8 cellular contexts compared by ENCODE assay signal in genomic region chrX:152817082-152817744, GRCh38. TPM values are rescaled to one million over a fixed set of nuclear protein-coding genes. Genes with fewer than 3 reads are reported as not detected.
A peak's percentile ranks its signal among the peaks of the same experiment; 100 is the strongest.
DNase-seq lines count a peak whose midpoint lies in the region; ATAC-seq, FAIRE-seq and TF ChIP-seq lines count a peak whose summit lies in the region.

No MANE protein-coding gene starts in this region.

- TF ChIP-seq CTCF in esophagus squamous epithelium (IDR thresholded peaks at IDR 0.05) (peak in 5 of 6 experiments; percentile 13 to 40 (median 28)), spleen (IDR thresholded peaks at IDR 0.05 in 8 of 11, conservative IDR thresholded peaks at IDR 0.05 in 3 of 11) (peak in 3 of 11 experiments; percentile 11 to 25 (median 17))

- intact Hi-C loops in esophagus squamous epithelium (cut with DNase I), result no loop called here
- intact Hi-C loops in spleen (cut with DNase I; ENCODE audit: low total_unique reads), result no loop called here

- H3K4me1 ChIP-seq in esophagus squamous epithelium, result peaks cover 0 to 4% (median 0%) of the 10 kb centered on the region in 3 donors
- H3K4me1 ChIP-seq in small intestine (ENCODE audit: control insufficient read depth in 2 of 2, insufficient read depth in 1 of 2, low read depth in 1 of 2, low read length in 1 of 2), result no peaks in the 10 kb centered on the region
- no peaks in the 10 kb centered on the region for H3K4me1 ChIP-seq in spleen

- H3K27ac ChIP-seq in esophagus squamous epithelium (no peak overlapping the region), small intestine (ENCODE audit: low read depth in 1 of 2, low read length in 1 of 2) (peak overlapping the region in 1 of 2 donors; percentile 45), spleen (no peak overlapping the region)

- no peaks in the 10 kb centered on the region for H3K36me3 ChIP-seq in esophagus squamous epithelium
- no peaks in the 10 kb centered on the region for H3K36me3 ChIP-seq in small intestine (ENCODE audit: control insufficient read depth in 2 of 2, insufficient read depth in 2 of 2, low read length in 2 of 2)
- no peaks in the 10 kb centered on the region for H3K36me3 ChIP-seq in spleen

- TF ChIP-seq POLR2A in esophagus squamous epithelium (IDR thresholded peaks at IDR 0.05) (no peak), spleen (IDR thresholded peaks at IDR 0.05) (no peak)

- 11 to 24% methylated on average over 4 to 6 of the region's 6 CpGs for WGBS in esophagus squamous epithelium, 2 donors
- 7 to 19% (median 12%) methylated on average over 6 of the region's 6 CpGs for WGBS in small intestine, 3 donors
- 32 to 39% (median 32%) methylated on average over 6 of the region's 6 CpGs for WGBS in spleen, 5 donors

- FAIRE-seq in G401.6 (lab: Jason Lieb, UNC) (peak; percentile 96), small intestine (lab: Jason Lieb, UNC) (peak; percentile 62)

- ATAC-seq in GM21526 (IDR thresholded peaks at IDR 0.05; ENCODE audit: low FRiP score, unreplicated experiment), result no peak
- no peak for ATAC-seq in GM19324 (IDR thresholded peaks at IDR 0.05; ENCODE audit: low FRiP score, unreplicated experiment)

- DNase-seq in A172 (ENCODE audit: low spot score), result peak; percentile 52
- peak; percentile 63 for DNase-seq in OCI-M1 (lab: John Stamatoyannopoulos, UW)
- DNase-seq in esophagus squamous epithelium (lab: John Stamatoyannopoulos, UW), result no peak
- DNase-seq in small intestine, result peak; percentile 85
- no peak for DNase-seq in spleen

- H3K4me3 ChIP-seq in esophagus squamous epithelium, result no peak overlapping the region
- no peak overlapping the region for H3K4me3 ChIP-seq in small intestine (ENCODE audit: low read depth in 1 of 2, low read length in 2 of 2)
- H3K4me3 ChIP-seq in spleen, result no peak overlapping the region

- no peaks in the 10 kb centered on the region for H3K27me3 ChIP-seq in esophagus squamous epithelium
- no peaks in the 10 kb centered on the region for H3K27me3 ChIP-seq in small intestine (ENCODE audit: control insufficient read depth in 2 of 2, insufficient read depth in 2 of 2, low read length in 2 of 2)
- peaks cover 0 to 12% (median 0%) of the 10 kb centered on the region in 7 donors for H3K27me3 ChIP-seq in spleen (replicated peaks in 1 of 7)

- H3K9me3 ChIP-seq in esophagus squamous epithelium, result no peaks in the 10 kb centered on the region
- H3K9me3 ChIP-seq in small intestine (ENCODE audit: control insufficient read depth, low read depth), result no peaks in the 10 kb centered on the region
- no peaks in the 10 kb centered on the region for H3K9me3 ChIP-seq in spleen

RNA-seq across cellular contexts. Expression of gene CETN2, which starts 13.3 kb away (rescaled TPM):
- 128 and 135 TPM in 2 replicates for total RNA-seq in A172 (2014; rRNA removed; shearing (Covaris generic))
- total RNA-seq in esophagus squamous epithelium, result 10 to 100 TPM; 17.2 to 38.5 (median 24.2) TPM
- 10 to 100 TPM; 11.1 to 26.9 (median 13.6) TPM for polyA plus RNA-seq in small intestine
- 10 to 100 TPM in 6 of 7 donors, 1 to 10 TPM in 1; 9.4 to 19.6 (median 11.8) TPM for total RNA-seq in spleen
- 10 to 100 TPM; 17.8 to 25.0 (median 21.2) TPM for polyA plus RNA-seq in spleen

RNA-seq across cellular contexts. Expression of gene NSDHL, which starts 13.7 kb away (rescaled TPM):
- 28.9 and 29.6 TPM in 2 replicates for total RNA-seq in A172 (2014; rRNA removed; shearing (Covaris generic))
- 10 to 100 TPM; 41.0 to 63.7 (median 57.4) TPM for total RNA-seq in esophagus squamous epithelium
- 10 to 100 TPM; 13.8 to 28.4 (median 20.8) TPM for polyA plus RNA-seq in small intestine
- 10 to 100 TPM in 2 of 7 donors, 1 to 10 TPM in 5; 8.1 to 11.2 (median 9.9) TPM for total RNA-seq in spleen
- polyA plus RNA-seq in spleen, result 1 to 10 TPM; 6.1 to 8.3 (median 7.2) TPM

RNA-seq across cellular contexts. Expression of gene MAGEA6, which starts 47.7 kb away (rescaled TPM):
- total RNA-seq in A172 (2014; rRNA removed; shearing (Covaris generic)), result 78.2 and 78.3 TPM in 2 replicates
- total RNA-seq in esophagus squamous epithelium, result not detected
- not detected for polyA plus RNA-seq in small intestine
- not detected for total RNA-seq in spleen
- polyA plus RNA-seq in spleen, result not detected

RNA-seq across cellular contexts. Expression of gene CSAG3, which starts 58.2 kb away (rescaled TPM):
- not detected in 2 replicates for total RNA-seq in A172 (2014; rRNA removed; shearing (Covaris generic))
- total RNA-seq in esophagus squamous epithelium, result not detected
- under 1 TPM in 1 of 3 donors, not detected in 2; 0.12 TPM for polyA plus RNA-seq in small intestine
- 1 to 10 TPM in 1 of 7 donors, under 1 TPM in 1, not detected in 5; 0.37 to 2.6 TPM for total RNA-seq in spleen
- 1 to 10 TPM in 1 of 3 donors, under 1 TPM in 2; 0.61 to 1.3 (median 0.76) TPM for polyA plus RNA-seq in spleen

Comparison
In these comparisons a context has a peak if more than half of its experiments do, and no peak if none do; other contexts are left out.
1. DNase-seq: peak in A172 (single experiment), OCI-M1 (single experiment) and small intestine (single experiment); none in esophagus squamous epithelium (single experiment) and spleen (single experiment).
2. RNA of gene MAGEA6, which starts 47.7 kb away (total RNA-seq): 78.2 to 78.3 TPM in A172; not detected in esophagus squamous epithelium and not detected in spleen; every median in the first group is over 10 times any median in the second.